15 cellular contexts compared by ENCODE assay signal in genomic region chr6:105042648-105043047, GRCh38.
DNase-seq lines count a peak whose midpoint lies in the region; TF ChIP-seq lines count a peak whose summit lies in the region.
"Had no signal": no experiment of that assay in that cellular context is flagged by ENCODE, and none has a peak within 500 bp of the region (broad histone marks: within the 10 kb centered on the region; RNA-seq: fewer than 3 reads in every experiment).

No MANE protein-coding gene starts in this region.

- H3K27me3 Mint-ChIP-seq in H9 (ENCODE audit: low read depth) = no peaks in the 10 kb centered on the region
- H3K27me3 Mint-ChIP-seq in glutamatergic neuron (ENCODE audit: unreplicated experiment) = peaks cover 7% of the 10 kb centered on the region
- peaks cover 23% of the 10 kb centered on the region for H3K27me3 Mint-ChIP-seq in activated T-helper 2 cell treated with anti-CD3 and anti-CD28 coated beads, Interferon-gamma antibody, Interleukin-2, Interleukin-4, amounts not matched to agents 10 μg/mL and 5 μg/mL and 100 μg/mL, durations not matched to agents 14 hours and 24 hours and 36 hours (ENCODE audit: low read depth)

- no peaks in the 10 kb centered on the region for H3K79me1 ChIP-seq in H9 (ENCODE audit: insufficient read depth, low read depth, low read length, poor library complexity, severe bottlenecking)

- H3K27me3 ChIP-seq in H9 (ENCODE audit: insufficient read depth, low read length) = no peaks in the 10 kb centered on the region
- H3K27me3 ChIP-seq in PC-9 (ENCODE audit: insufficient read depth, low read depth) = no peaks in the 10 kb centered on the region
- no peaks in the 10 kb centered on the region for H3K27me3 ChIP-seq in osteoblast (ENCODE audit: insufficient read depth, low read length)

- H3K9me3 Mint-ChIP-seq in H9 (peaks cover 0 to 4% of the 10 kb centered on the region in 2 experiments; a peak in 2 of 5 replicates), glutamatergic neuron (ENCODE audit: unreplicated experiment) (peaks cover 9% of the 10 kb centered on the region)
- H3K9me3 Mint-ChIP-seq in activated T-helper 2 cell treated with anti-CD3 and anti-CD28 coated beads, Interferon-gamma antibody, Interleukin-2, Interleukin-4, amounts not matched to agents 10 μg/mL and 5 μg/mL and 100 μg/mL, durations not matched to agents 14 hours and 24 hours and 36 hours = no peaks in the 10 kb centered on the region
- H3K9me3 Mint-ChIP-seq: CD4-positive, CD25-positive, alpha-beta regulatory T cell had no signal

- intact Hi-C loops in PC-9 (cut with micrococcal nuclease; ENCODE audit: unreplicated experiment) = no loop called here
- intact Hi-C loops in activated T-helper 2 cell treated with anti-CD3 and anti-CD28 coated beads, Interferon-gamma antibody, Interleukin-2, Interleukin-4, amounts not matched to agents 10 μg/mL and 5 μg/mL and 100 μg/mL, durations not matched to agents 14 hours and 24 hours and 36 hours (cut with micrococcal nuclease) = no loop called here
- intact Hi-C loops in posterior cingulate gyrus (cut with DNase I) = no loop called here

- peak overlapping the region; percentile 56 to 89 (median 73); a peak in 5 of 7 replicates for H3K27ac Mint-ChIP-seq in H9
- peak overlapping the region; percentile 62 for H3K27ac Mint-ChIP-seq in glutamatergic neuron (ENCODE audit: unreplicated experiment)
- H3K27ac Mint-ChIP-seq in activated T-helper 2 cell treated with anti-CD3 and anti-CD28 coated beads, Interferon-gamma antibody, Interleukin-2, Interleukin-4, amounts not matched to agents 10 μg/mL and 5 μg/mL and 100 μg/mL, durations not matched to agents 14 hours and 24 hours and 36 hours = no peak overlapping the region
- H3K27ac Mint-ChIP-seq: B cell; CD4-positive, CD25-positive, alpha-beta regulatory T cell had no signal

- no peak overlapping the region for H3K18ac ChIP-seq in H9 (ENCODE audit: insufficient read length, low read depth, low read length)

- no peaks in the 10 kb centered on the region for H3K9me2 ChIP-seq in PC-9 (ENCODE audit: insufficient read depth)

- H3K4me1 Mint-ChIP-seq in H9 (peaks cover 20 to 22% of the 10 kb centered on the region in 2 experiments), glutamatergic neuron (ENCODE audit: low read depth, unreplicated experiment) (peaks cover 22% of the 10 kb centered on the region)
- H3K4me1 Mint-ChIP-seq in activated T-helper 2 cell treated with anti-CD3 and anti-CD28 coated beads, Interferon-gamma antibody, Interleukin-2, Interleukin-4, amounts not matched to agents 10 μg/mL and 5 μg/mL and 100 μg/mL, durations not matched to agents 14 hours and 24 hours and 36 hours (ENCODE audit: low read depth) = no peaks in the 10 kb centered on the region
- H3K4me1 Mint-ChIP-seq: B cell; CD4-positive, CD25-positive, alpha-beta regulatory T cell had no signal

- H3T11ph ChIP-seq in H9 (ENCODE audit: low read length) = no peak overlapping the region

- H3K23me2 ChIP-seq in H9 (ENCODE audit: insufficient read length, low read depth, low read length, poor library complexity, severe bottlenecking) = no peaks in the 10 kb centered on the region

- no peak overlapping the region for H3K27ac ChIP-seq in H9 (ENCODE audit: insufficient read length, low read depth, low read length)
- no peak overlapping the region for H3K27ac ChIP-seq in PC-9
- H3K27ac ChIP-seq in osteoblast (ENCODE audit: low read depth, low read length) = peak overlapping the region; percentile 21

- H3K9me3 ChIP-seq in H9 (ENCODE audit: control insufficient read depth, low read depth, low read length) = no peaks in the 10 kb centered on the region
- no peaks in the 10 kb centered on the region for H3K9me3 ChIP-seq in PC-9 (ENCODE audit: insufficient read depth, low read depth)
- no peaks in the 10 kb centered on the region for H3K9me3 ChIP-seq in osteoblast (ENCODE audit: low read depth, low read length)

- no peaks in the 10 kb centered on the region for H3F3A ChIP-seq in PC-9 (ENCODE audit: insufficient read depth, low read depth)

- H3K36me3 ChIP-seq in PC-9 (ENCODE audit: low read depth) (no peaks in the 10 kb centered on the region), osteoblast (ENCODE audit: insufficient read depth, low read length) (no peaks in the 10 kb centered on the region)

- no peak overlapping the region for H3K14ac ChIP-seq in H9 (ENCODE audit: insufficient read depth, low read length)

- no peak overlapping the region for H3K9ac ChIP-seq in H9 (ENCODE audit: extremely low read depth, insufficient read length, low read length)

- no peak overlapping the region for H4K91ac ChIP-seq in H9 (ENCODE audit: insufficient read length, low read depth, low read length)

- H3K4me2 ChIP-seq in H9 (ENCODE audit: insufficient read depth, insufficient read length, low read length) (no peak overlapping the region), PC-9 (no peak overlapping the region), osteoblast (ENCODE audit: insufficient read depth, low read length) (no peak overlapping the region)

- TF ChIP-seq CTCF in H9 (conservative IDR thresholded peaks at IDR 0.05) = no peak
- no peak for TF ChIP-seq CTCF in PC-9 (conservative IDR thresholded peaks at IDR 0.05)
- no peak for TF ChIP-seq CTCF in glutamatergic neuron (IDR thresholded peaks at IDR 0.05; ENCODE audit: partially characterized antibody, unreplicated experiment)
- no peak for TF ChIP-seq CTCF in osteoblast (IDR thresholded peaks at IDR 0.05; ENCODE audit: extremely low read depth, low read depth, low read length)

- H2BK15ac ChIP-seq in H9 (ENCODE audit: low read depth, low read length) = no peak overlapping the region

- CTCF ChIA-PET in PC-9 (lab: Charles Lee) = no interaction called here

- no peak overlapping the region for H3K4ac ChIP-seq in H9 (ENCODE audit: low read depth, low read length)

- H3K23ac ChIP-seq in H9 (ENCODE audit: insufficient read length, low read depth, low read length) = no peak overlapping the region

- no peak overlapping the region for H2AFZ ChIP-seq in H9 (ENCODE audit: low read length)
- peak overlapping the region; percentile 71 for H2AFZ ChIP-seq in PC-9
- H2AFZ ChIP-seq in osteoblast (ENCODE audit: low read length) = peak overlapping the region; percentile 63

- H3K36me3 Mint-ChIP-seq in H9 (ENCODE audit: insufficient read depth in 1 of 3, low read depth in 3 of 3) (peaks cover 14 to 23% (median 17%) of the 10 kb centered on the region in 3 experiments; a peak in 6 of 7 replicates), glutamatergic neuron (ENCODE audit: unreplicated experiment) (no peaks in the 10 kb centered on the region)
- H3K36me3 Mint-ChIP-seq in activated T-helper 2 cell treated with anti-CD3 and anti-CD28 coated beads, Interferon-gamma antibody, Interleukin-2, Interleukin-4, amounts not matched to agents 10 μg/mL and 5 μg/mL and 100 μg/mL, durations not matched to agents 14 hours and 24 hours and 36 hours (ENCODE audit: low read depth) = no peaks in the 10 kb centered on the region
- H3K36me3 Mint-ChIP-seq: CD4-positive, CD25-positive, alpha-beta regulatory T cell had no signal

- POLR2A ChIA-PET in PC-9 (lab: Charles Lee; ENCODE audit: unreplicated experiment) = no interaction called here

- no peak overlapping the region for H4K5ac ChIP-seq in H9 (ENCODE audit: insufficient read length, low read depth, low read length)

- H2BK5ac ChIP-seq in H9 (ENCODE audit: insufficient read length, low read length) = no peak overlapping the region

- H4K8ac ChIP-seq in H9 (replicated peaks; ENCODE audit: insufficient read length, low read depth, low read length) = no peak overlapping the region

- no TSS peak for BruUV-seq in PC-9 (replicated peaks; lab: Mats Ljungman, UMichigan)

- no peak for DNase-seq in H9
- DNase-seq in PC-9 = no peak
- DNase-seq in glutamatergic neuron = no peak
- no peak for DNase-seq in osteoblast (ENCODE audit: insufficient read length, low spot score, missing footprints)
- DNase-seq in activated T-helper 2 cell treated with anti-CD3 and anti-CD28 coated beads, Interferon-gamma antibody, Interleukin-2, Interleukin-4, amounts not matched to agents 10 μg/mL and 5 μg/mL and 100 μg/mL, durations not matched to agents 14 hours and 24 hours and 36 hours (ENCODE audit: low spot score) = no peak
- DNase-seq in medulla oblongata (ENCODE audit: extremely low spot score) = no peak
- no peak for DNase-seq in anterior cingulate cortex (lab: John Stamatoyannopoulos, UW)
- no peak for DNase-seq in posterior cingulate gyrus
- DNase-seq: CD4-positive, CD25-positive, alpha-beta regulatory T cell; DMS53; NCI-H187; NCI-H345; NCI-H526; SHP77 treated with DMSO at 0.1 percent for 48 hours had no signal

- H3K79me2 ChIP-seq in H9 (ENCODE audit: insufficient read depth, low read length) (no peaks in the 10 kb centered on the region; the same call in 1 of the 2 replicates), PC-9 (ENCODE audit: low read depth) (no peaks in the 10 kb centered on the region), osteoblast (ENCODE audit: insufficient read depth, low read length) (no peaks in the 10 kb centered on the region)

- H3K4me1 ChIP-seq in H9 (ENCODE audit: insufficient read depth, low read length) = no peaks in the 10 kb centered on the region
- H3K4me1 ChIP-seq in PC-9 (replicated peaks; ENCODE audit: insufficient read depth) = 0 out of 2 replicates have a peak, but pooled peaks cover 5% of the 10 kb centered on the region
- peaks cover 5% of the 10 kb centered on the region for H3K4me1 ChIP-seq in osteoblast (ENCODE audit: insufficient read depth, low read length)

- H2BK12ac ChIP-seq in H9 (ENCODE audit: insufficient read length, low read depth, low read length) = no peak overlapping the region

- H3K4me3 Mint-ChIP-seq in H9 = no peak overlapping the region
- no peak overlapping the region for H3K4me3 Mint-ChIP-seq in glutamatergic neuron (ENCODE audit: unreplicated experiment)
- H3K4me3 Mint-ChIP-seq in activated T-helper 2 cell treated with anti-CD3 and anti-CD28 coated beads, Interferon-gamma antibody, Interleukin-2, Interleukin-4, amounts not matched to agents 10 μg/mL and 5 μg/mL and 100 μg/mL, durations not matched to agents 14 hours and 24 hours and 36 hours (ENCODE audit: low read depth) = no peak overlapping the region
- H3K4me3 Mint-ChIP-seq: B cell; CD4-positive, CD25-positive, alpha-beta regulatory T cell had no signal

- H3K56ac ChIP-seq in H9 (ENCODE audit: insufficient read length, low read depth, low read length) = no peak overlapping the region

- no peak overlapping the region for H2AK5ac ChIP-seq in H9 (ENCODE audit: insufficient read length, low read length)

- no peaks in the 10 kb centered on the region for H4K20me1 ChIP-seq in H9 (ENCODE audit: control insufficient read depth, insufficient read depth, insufficient read length)
- H4K20me1 ChIP-seq in PC-9 (ENCODE audit: insufficient read depth) = no peaks in the 10 kb centered on the region
- no peaks in the 10 kb centered on the region for H4K20me1 ChIP-seq in osteoblast (ENCODE audit: insufficient read depth, low read length)

- H2BK120ac ChIP-seq in H9 (ENCODE audit: low read depth, low read length, poor library complexity, severe bottlenecking) = no peak overlapping the region

- H2BK20ac ChIP-seq in H9 (ENCODE audit: low read depth, low read length, poor library complexity, severe bottlenecking) = no peak overlapping the region

- H3K4me3 ChIP-seq in PC-9 = no peak overlapping the region
- H3K4me3 ChIP-seq in osteoblast (ENCODE audit: insufficient read depth, low read length) = no peak overlapping the region
